1 cellular context compared by ENCODE assay signal in the genomic region with DNA sequence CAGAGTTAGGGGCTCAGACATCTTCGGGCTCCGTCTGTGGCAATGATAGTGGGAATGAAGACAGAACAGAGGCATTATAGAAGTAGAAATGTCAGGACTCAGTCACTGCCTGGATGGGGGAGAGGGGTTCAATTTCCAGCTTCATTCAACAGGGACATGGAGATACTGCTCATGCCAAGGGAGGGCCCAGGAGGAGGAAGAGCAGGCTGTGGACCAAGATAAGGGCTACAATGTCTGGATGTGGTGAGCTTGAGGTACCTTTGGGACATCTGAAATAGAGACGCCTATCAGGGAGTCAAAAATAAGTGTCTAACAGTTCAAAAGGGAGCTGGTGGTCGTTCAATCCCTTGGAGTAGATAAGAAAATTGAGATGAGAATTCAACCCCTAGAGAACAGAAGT.
TF ChIP-seq lines count a peak whose summit lies in the region.

No MANE protein-coding gene starts in this region.

TF ChIP-seq in K562, 482 proteins besides CTCF, POLR2A, EP300 and RAD21 (continued from another document):
- TF ChIP-seq, protein P1, sequence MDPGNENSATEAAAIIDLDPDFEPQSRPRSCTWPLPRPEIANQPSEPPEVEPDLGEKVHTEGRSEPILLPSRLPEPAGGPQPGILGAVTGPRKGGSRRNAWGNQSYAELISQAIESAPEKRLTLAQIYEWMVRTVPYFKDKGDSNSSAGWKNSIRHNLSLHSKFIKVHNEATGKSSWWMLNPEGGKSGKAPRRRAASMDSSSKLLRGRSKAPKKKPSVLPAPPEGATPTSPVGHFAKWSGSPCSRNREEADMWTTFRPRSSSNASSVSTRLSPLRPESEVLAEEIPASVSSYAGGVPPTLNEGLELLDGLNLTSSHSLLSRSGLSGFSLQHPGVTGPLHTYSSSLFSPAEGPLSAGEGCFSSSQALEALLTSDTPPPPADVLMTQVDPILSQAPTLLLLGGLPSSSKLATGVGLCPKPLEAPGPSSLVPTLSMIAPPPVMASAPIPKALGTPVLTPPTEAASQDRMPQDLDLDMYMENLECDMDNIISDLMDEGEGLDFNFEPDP (CRISPR knock-in tag; IDR thresholded peaks at IDR 0.05) = no peak
- no peak for TF ChIP-seq MYC (IDR thresholded peaks at IDR 0.05; ENCODE audit: low read depth, low read length)
- TF ChIP-seq MYC (CRISPR knock-in tag; IDR thresholded peaks at IDR 0.05; ENCODE audit: borderline replicate concordance, low read depth) = no peak
- peak; percentile 48 for TF ChIP-seq ARID1B (IDR thresholded peaks at IDR 0.05)
- TF ChIP-seq CBFA2T3 (IDR thresholded peaks at IDR 0.05) = peak; percentile 74
- peak; percentile 80 for TF ChIP-seq TCF3 (CRISPR knock-in tag; IDR thresholded peaks at IDR 0.05)
- peak; percentile 49 for TF ChIP-seq CBFA2T2 (conservative IDR thresholded peaks at IDR 0.05)
- TF ChIP-seq TAL1 (IDR thresholded peaks at IDR 0.05) = peak; percentile 29; the same call in 1 of the 2 replicates
- TF ChIP-seq ELF1 (tag; IDR thresholded peaks at IDR 0.05) = no peak
TF ChIP-seq in K562: peak in this region for 6.
